ENCODE assay signal across 1 cellular context in the genomic region with DNA sequence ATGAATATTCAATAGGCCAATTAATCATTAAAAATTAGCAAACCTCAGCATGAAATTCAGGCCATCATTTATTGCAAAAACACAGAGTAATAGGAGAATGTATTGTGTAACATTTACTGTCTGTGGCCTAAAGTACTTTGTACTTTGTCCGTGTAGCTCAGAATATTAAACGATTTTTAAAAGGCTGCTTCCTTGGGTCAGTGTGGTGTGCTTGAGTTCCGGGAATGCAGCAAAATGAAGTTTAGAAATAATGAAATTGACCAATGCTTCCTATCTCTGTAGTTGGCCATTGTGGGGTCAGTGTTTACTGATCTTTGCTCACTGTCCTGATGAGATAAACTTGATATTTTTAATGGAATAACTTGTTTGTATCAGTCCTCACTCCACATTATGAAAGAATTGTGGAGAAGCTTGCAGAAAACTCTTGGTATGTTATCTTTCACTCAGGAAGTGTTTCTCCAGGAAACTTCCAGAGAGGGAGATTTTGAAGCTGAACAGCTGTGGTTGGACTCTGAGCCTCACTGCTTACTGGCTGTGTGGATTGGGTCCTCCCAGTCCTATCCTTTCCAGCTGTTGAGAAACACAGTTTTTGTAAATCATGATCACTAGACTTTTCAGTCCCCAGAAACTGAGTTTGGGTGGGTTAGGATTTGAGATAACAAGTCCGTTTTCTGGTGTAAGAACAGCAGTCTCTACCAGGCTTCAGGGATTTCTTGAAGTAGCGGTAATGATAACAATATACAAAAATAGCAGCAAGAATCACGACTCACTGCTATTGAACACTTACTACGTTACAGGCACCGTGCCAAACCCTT.
TF ChIP-seq lines count a peak whose summit lies in the region.

No MANE protein-coding gene starts in this region.

TF ChIP-seq in HepG2, 621 proteins besides CTCF, POLR2A, EP300 and RAD21 (continued from another document and continues in another):
- TF ChIP-seq, protein P1, sequence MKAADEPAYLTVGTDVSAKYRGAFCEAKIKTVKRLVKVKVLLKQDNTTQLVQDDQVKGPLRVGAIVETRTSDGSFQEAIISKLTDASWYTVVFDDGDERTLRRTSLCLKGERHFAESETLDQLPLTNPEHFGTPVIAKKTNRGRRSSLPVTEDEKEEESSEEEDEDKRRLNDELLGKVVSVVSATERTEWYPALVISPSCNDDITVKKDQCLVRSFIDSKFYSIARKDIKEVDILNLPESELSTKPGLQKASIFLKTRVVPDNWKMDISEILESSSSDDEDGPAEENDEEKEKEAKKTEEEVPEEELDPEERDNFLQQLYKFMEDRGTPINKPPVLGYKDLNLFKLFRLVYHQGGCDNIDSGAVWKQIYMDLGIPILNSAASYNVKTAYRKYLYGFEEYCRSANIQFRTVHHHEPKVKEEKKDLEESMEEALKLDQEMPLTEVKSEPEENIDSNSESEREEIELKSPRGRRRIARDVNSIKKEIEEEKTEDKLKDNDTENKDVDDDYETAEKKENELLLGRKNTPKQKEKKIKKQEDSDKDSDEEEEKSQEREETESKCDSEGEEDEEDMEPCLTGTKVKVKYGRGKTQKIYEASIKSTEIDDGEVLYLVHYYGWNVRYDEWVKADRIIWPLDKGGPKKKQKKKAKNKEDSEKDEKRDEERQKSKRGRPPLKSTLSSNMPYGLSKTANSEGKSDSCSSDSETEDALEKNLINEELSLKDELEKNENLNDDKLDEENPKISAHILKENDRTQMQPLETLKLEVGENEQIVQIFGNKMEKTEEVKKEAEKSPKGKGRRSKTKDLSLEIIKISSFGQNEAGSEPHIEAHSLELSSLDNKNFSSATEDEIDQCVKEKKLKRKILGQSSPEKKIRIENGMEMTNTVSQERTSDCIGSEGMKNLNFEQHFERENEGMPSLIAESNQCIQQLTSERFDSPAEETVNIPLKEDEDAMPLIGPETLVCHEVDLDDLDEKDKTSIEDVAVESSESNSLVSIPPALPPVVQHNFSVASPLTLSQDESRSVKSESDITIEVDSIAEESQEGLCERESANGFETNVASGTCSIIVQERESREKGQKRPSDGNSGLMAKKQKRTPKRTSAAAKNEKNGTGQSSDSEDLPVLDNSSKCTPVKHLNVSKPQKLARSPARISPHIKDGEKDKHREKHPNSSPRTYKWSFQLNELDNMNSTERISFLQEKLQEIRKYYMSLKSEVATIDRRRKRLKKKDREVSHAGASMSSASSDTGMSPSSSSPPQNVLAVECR (CRISPR knock-in tag; IDR thresholded peaks at IDR 0.05; ENCODE audit: borderline replicate concordance), result peak; percentile 52; the same call in 1 of the 2 replicates
- TF ChIP-seq ZNF282 (IDR thresholded peaks at IDR 0.05; ENCODE audit: partially characterized antibody) (no peak), ETV6 (CRISPR knock-in tag; conservative IDR thresholded peaks at IDR 0.05) (no peak), ZNF839 (CRISPR knock-in tag; IDR thresholded peaks at IDR 0.05; ENCODE audit: borderline replicate concordance) (no peak), DR1 (CRISPR knock-in tag; IDR thresholded peaks at IDR 0.05) (no peak), AHDC1 (CRISPR knock-in tag; IDR thresholded peaks at IDR 0.05; ENCODE audit: borderline replicate concordance) (peak; percentile 78; the same call in 1 of the 2 replicates), MATR3 (CRISPR knock-in tag; IDR thresholded peaks at IDR 0.05) (no peak), ZNF737 (CRISPR knock-in tag; IDR thresholded peaks at IDR 0.05; ENCODE audit: borderline replicate concordance) (no peak), ZNF431 (CRISPR knock-in tag; IDR thresholded peaks at IDR 0.05; ENCODE audit: borderline replicate concordance, low read depth) (no peak), BRF2 (CRISPR knock-in tag; IDR thresholded peaks at IDR 0.05) (no peak), E2F1 (CRISPR knock-in tag; IDR thresholded peaks at IDR 0.05) (0 out of 2 replicates have a peak, but pooled peaks have one; percentile 40), ARNT (IDR thresholded peaks at IDR 0.05) (no peak), TRIM24 (CRISPR knock-in tag; IDR thresholded peaks at IDR 0.05) (no peak), STAG1 (CRISPR knock-in tag; IDR thresholded peaks at IDR 0.05) (no peak), KDM4B (CRISPR knock-in tag; IDR thresholded peaks at IDR 0.05) (no peak), PAX8 (CRISPR knock-in tag; IDR thresholded peaks at IDR 0.05; ENCODE audit: borderline replicate concordance) (no peak), NR2F1 (CRISPR knock-in tag; IDR thresholded peaks at IDR 0.05) (no peak), CBFB (CRISPR knock-in tag; IDR thresholded peaks at IDR 0.05) (no peak), ZNF367 (CRISPR knock-in tag; IDR thresholded peaks at IDR 0.05; ENCODE audit: borderline replicate concordance) (no peak), IKZF5 (CRISPR knock-in tag; IDR thresholded peaks at IDR 0.05) (no peak; the same call in 1 of the 2 replicates), PITX1 (CRISPR knock-in tag; IDR thresholded peaks at IDR 0.05) (no peak), FLYWCH1 (CRISPR knock-in tag; IDR thresholded peaks at IDR 0.05) (no peak), ZNF761 (CRISPR knock-in tag; conservative IDR thresholded peaks at IDR 0.05) (no peak), ZNF570 (CRISPR knock-in tag; IDR thresholded peaks at IDR 0.05; ENCODE audit: borderline replicate concordance) (no peak), CEBPG (CRISPR knock-in tag; IDR thresholded peaks at IDR 0.05) (peak; percentile 89), HMG20A (CRISPR knock-in tag; IDR thresholded peaks at IDR 0.05; ENCODE audit: borderline replicate concordance) (no peak), ZNF772 (CRISPR knock-in tag; IDR thresholded peaks at IDR 0.05) (no peak), RCOR2 (CRISPR knock-in tag; IDR thresholded peaks at IDR 0.05) (no peak), ZNF430 (CRISPR knock-in tag; IDR thresholded peaks at IDR 0.05) (no peak), TFE3 (CRISPR knock-in tag; IDR thresholded peaks at IDR 0.05) (no peak), UBTF (CRISPR knock-in tag; IDR thresholded peaks at IDR 0.05) (peak; percentile 8; the same call in 1 of the 2 replicates)
- TF ChIP-seq, protein P2, sequence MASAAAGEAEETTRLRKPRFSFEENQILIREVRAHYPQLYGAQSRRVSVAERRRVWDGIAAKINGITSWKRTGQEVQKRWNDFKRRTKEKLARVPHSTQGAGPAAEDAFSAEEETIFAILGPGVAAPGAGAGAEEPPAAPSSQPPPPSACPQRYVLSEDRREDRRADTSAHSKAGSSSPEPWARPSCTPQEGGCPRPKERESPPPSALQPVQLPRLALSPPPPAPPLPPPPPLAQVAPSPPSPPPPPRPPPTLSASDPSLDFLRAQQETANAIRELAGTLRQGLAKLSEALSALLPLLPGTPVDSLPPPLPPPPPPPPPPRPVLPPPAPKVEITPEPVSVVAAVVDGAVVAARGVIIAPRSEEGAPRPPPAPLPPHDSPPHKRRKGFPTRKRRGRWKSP (CRISPR knock-in tag; IDR thresholded peaks at IDR 0.05), result no peak
- TF ChIP-seq, protein P3, sequence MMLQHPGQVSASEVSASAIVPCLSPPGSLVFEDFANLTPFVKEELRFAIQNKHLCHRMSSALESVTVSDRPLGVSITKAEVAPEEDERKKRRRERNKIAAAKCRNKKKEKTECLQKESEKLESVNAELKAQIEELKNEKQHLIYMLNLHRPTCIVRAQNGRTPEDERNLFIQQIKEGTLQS (CRISPR knock-in tag; IDR thresholded peaks at IDR 0.05), result no peak
- TF ChIP-seq, protein P4, sequence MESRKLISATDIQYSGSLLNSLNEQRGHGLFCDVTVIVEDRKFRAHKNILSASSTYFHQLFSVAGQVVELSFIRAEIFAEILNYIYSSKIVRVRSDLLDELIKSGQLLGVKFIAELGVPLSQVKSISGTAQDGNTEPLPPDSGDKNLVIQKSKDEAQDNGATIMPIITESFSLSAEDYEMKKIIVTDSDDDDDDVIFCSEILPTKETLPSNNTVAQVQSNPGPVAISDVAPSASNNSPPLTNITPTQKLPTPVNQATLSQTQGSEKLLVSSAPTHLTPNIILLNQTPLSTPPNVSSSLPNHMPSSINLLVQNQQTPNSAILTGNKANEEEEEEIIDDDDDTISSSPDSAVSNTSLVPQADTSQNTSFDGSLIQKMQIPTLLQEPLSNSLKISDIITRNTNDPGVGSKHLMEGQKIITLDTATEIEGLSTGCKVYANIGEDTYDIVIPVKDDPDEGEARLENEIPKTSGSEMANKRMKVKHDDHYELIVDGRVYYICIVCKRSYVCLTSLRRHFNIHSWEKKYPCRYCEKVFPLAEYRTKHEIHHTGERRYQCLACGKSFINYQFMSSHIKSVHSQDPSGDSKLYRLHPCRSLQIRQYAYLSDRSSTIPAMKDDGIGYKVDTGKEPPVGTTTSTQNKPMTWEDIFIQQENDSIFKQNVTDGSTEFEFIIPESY (CRISPR knock-in tag; IDR thresholded peaks at IDR 0.05), result no peak
